Comparison of ENCODE assay signal across 19 cellular contexts in genomic region chr10:43057231-43057711, GRCh38. TPM values are rescaled to one million over a fixed set of nuclear protein-coding genes. Genes with fewer than 3 reads are reported as not detected.
DNase-seq lines count a peak whose midpoint lies in the region; TF ChIP-seq lines count a peak whose summit lies in the region.
"Had no signal": no experiment of that assay in that cellular context is flagged by ENCODE, and none has a peak within 500 bp of the region (broad histone marks: within the 10 kb centered on the region; RNA-seq: fewer than 3 reads in every experiment).

No MANE protein-coding gene starts in this region.

- no peak overlapping the region for H4K8ac ChIP-seq in neuronal stem cell (ENCODE audit: low read depth, low read length)

- H2AK5ac ChIP-seq in neuronal stem cell (ENCODE audit: low read depth, low read length), result no peak overlapping the region

- H4K20me1 ChIP-seq in BLaER1, result no peaks in the 10 kb centered on the region

- TF ChIP-seq CTCF in VCaP (conservative IDR thresholded peaks at IDR 0.05) (no peak), adrenal gland (IDR thresholded peaks at IDR 0.05) (no peak)

- H3K27ac ChIP-seq in BLaER1 (peak overlapping the region; percentile 18; the same call in 1 of the 2 replicates), VCaP (peak overlapping the region; percentile 80; the same call in 1 of the 2 replicates), neuronal stem cell (replicated peaks; ENCODE audit: low read length) (no peak overlapping the region), adrenal gland (no peak overlapping the region)
- H3K27ac ChIP-seq: Peyer's patch had no signal

- no peak for TF ChIP-seq POLR2A in adrenal gland (IDR thresholded peaks at IDR 0.05)

- H3K27me3 ChIP-seq in BLaER1 (no peaks in the 10 kb centered on the region), neuronal stem cell (ENCODE audit: control insufficient read depth in 3 of 3, insufficient read depth in 3 of 3, low read depth in 1 of 3, low read length in 3 of 3) (peaks cover 0 to 2% (median 0%) of the 10 kb centered on the region in 3 experiments), adrenal gland (no peaks in the 10 kb centered on the region)
- H3K27me3 ChIP-seq: Peyer's patch had no signal

- no peaks in the 10 kb centered on the region for H3K36me3 ChIP-seq in BLaER1
- no peaks in the 10 kb centered on the region for H3K36me3 ChIP-seq in neuronal stem cell (replicated peaks in 1 of 2; ENCODE audit: control insufficient read depth in 2 of 2, insufficient read depth in 2 of 2, low read length in 2 of 2)
- no peaks in the 10 kb centered on the region for H3K36me3 ChIP-seq in adrenal gland (replicated peaks in 1 of 2)
- H3K36me3 ChIP-seq: Peyer's patch had no signal

- H2BK15ac ChIP-seq in neuronal stem cell (ENCODE audit: low read length), result no peak overlapping the region

- H3K4ac ChIP-seq in neuronal stem cell (ENCODE audit: low read length), result no peak overlapping the region

- H3K9me3 ChIP-seq in BLaER1, result 0 out of 2 replicates have a peak, but pooled peaks cover 8% of the 10 kb centered on the region
- no peaks in the 10 kb centered on the region for H3K9me3 ChIP-seq in neuronal stem cell (replicated peaks in 1 of 2; ENCODE audit: control insufficient read depth in 2 of 2, insufficient read depth in 1 of 2, low read depth in 1 of 2, low read length in 2 of 2)
- H3K9me3 ChIP-seq in adrenal gland (replicated peaks in 1 of 3), result no peaks in the 10 kb centered on the region
- H3K9me3 ChIP-seq: Caco-2, Peyer's patch had no signal

- no peak overlapping the region for H2BK5ac ChIP-seq in neuronal stem cell (ENCODE audit: low read length)

- H4K91ac ChIP-seq in neuronal stem cell (ENCODE audit: low read depth, low read length, poor library complexity), result no peak overlapping the region

- H3K4me1 ChIP-seq in BLaER1 (peaks cover 62% of the 10 kb centered on the region), neuronal stem cell (ENCODE audit: control insufficient read depth in 2 of 2, insufficient read depth in 1 of 2, low read depth in 1 of 2, low read length in 2 of 2) (peaks cover 0 to 3% of the 10 kb centered on the region in 2 donors), adrenal gland (replicated peaks in 1 of 2) (no peaks in the 10 kb centered on the region)
- H3K4me1 ChIP-seq: Caco-2, Peyer's patch had no signal

- H3K23ac ChIP-seq in neuronal stem cell (ENCODE audit: low read depth, low read length, poor library complexity), result no peak overlapping the region

- H3K18ac ChIP-seq in neuronal stem cell (ENCODE audit: low read length), result no peak overlapping the region

- H3K79me1 ChIP-seq in neuronal stem cell (ENCODE audit: low read depth, low read length), result no peaks in the 10 kb centered on the region

- H3K4me2 ChIP-seq in BLaER1 (peak overlapping the region; percentile 83), neuronal stem cell (ENCODE audit: insufficient read depth, low read length, poor library complexity, severe bottlenecking) (no peak overlapping the region)

- H3K9ac ChIP-seq in BLaER1 (no peak overlapping the region; the same call in 1 of the 2 replicates), neuronal stem cell (ENCODE audit: low read depth, low read length, poor library complexity) (no peak overlapping the region)

- intact Hi-C loops in adrenal gland (cut with DNase I), result no loop called here

- peak; percentile 38 for DNase-seq in activated effector memory CD4-positive, alpha-beta T cell treated with anti-CD3 and anti-CD28 coated beads, Interleukin-2, amount 50 U/mL, for 16 hours
- no peak for DNase-seq in activated effector memory CD4-positive, alpha-beta T cell treated with Interleukin-2 at 50 U/mL for 16 hours
- DNase-seq in neuronal stem cell (ENCODE audit: low spot score), result no peak
- DNase-seq in ureter (ENCODE audit: low spot score), result no peak
- no peak for DNase-seq in GM19240 (ENCODE audit: insufficient read length, low spot score)
- DNase-seq in adrenal gland, result no peak
- DNase-seq: DMS53, HCEC 1CT, IMR-90, Kasumi-1, NCI-H1105 treated with DMSO at 0.1 percent for 48 hours, NCI-H187, NCI-H446 treated with DMSO at 0.1 percent for 48 hours, NCI-H774 had no signal

- H3K14ac ChIP-seq in neuronal stem cell (ENCODE audit: low read length), result peak overlapping the region; percentile 9

- H3K4me3 ChIP-seq in BLaER1, result no peak overlapping the region
- no peak overlapping the region for H3K4me3 ChIP-seq in neuronal stem cell (ENCODE audit: low read length in 2 of 2)
- no peak overlapping the region for H3K4me3 ChIP-seq in adrenal gland
- H3K4me3 ChIP-seq: GM12878, Peyer's patch had no signal

- WGBS in neuronal stem cell (ENCODE audit: extremely low coverage in 2 of 2, insufficient read length in 2 of 2, insufficient replicate concordance in 1 of 2), 2 donors, result no CpG with 5 or more reads among the region's 7 CpGs
- 44 to 62% (median 52%) methylated on average over 7 of the region's 7 CpGs for WGBS in adrenal gland, 4 donors

- H2BK12ac ChIP-seq in neuronal stem cell (ENCODE audit: low read length), result no peak overlapping the region

- no peak overlapping the region for H2AFZ ChIP-seq in neuronal stem cell (ENCODE audit: low read length)

- H2BK120ac ChIP-seq in neuronal stem cell (ENCODE audit: low read depth, low read length), result no peak overlapping the region

RNA-seq across cellular contexts. Expression of gene RET, which starts 19.6 kb away (rescaled TPM):
- 2.3 TPM for polyA plus RNA-seq in neuronal stem cell (2013, experiment 1 of 2)
- polyA plus RNA-seq in neuronal stem cell (2013, experiment 2 of 2), result 2.2 TPM
- total RNA-seq in ureter (0.42 TPM), adrenal gland (10 to 100 TPM in 3 of 8 donors, 1 to 10 TPM in 5; 1.6 to 43.6 (median 3.7) TPM)
- polyA plus RNA-seq in adrenal gland, result 10 to 100 TPM in 2 of 3 donors, 1 to 10 TPM in 1; 8.1 to 34.1 (median 24.3) TPM
- total RNA-seq: Caco-2, GM12878 had no signal
- polyA plus RNA-seq: GM12878 had no signal

Comparison
In these comparisons a context has a peak if more than half of its experiments do, and no peak if none do; other contexts are left out.
1. H3K27ac ChIP-seq: peak in BLaER1 (single experiment) and VCaP (single experiment); none in neuronal stem cell (single experiment) and adrenal gland (0 of 5).